ENCODE assay signal across 8 cellular contexts in genomic region chr11:63671322-63672155, GRCh38. TPM values are rescaled to one million over a fixed set of nuclear protein-coding genes. Genes with fewer than 3 reads are reported as not detected.
DNase-seq lines count a peak whose midpoint lies in the region; ATAC-seq, FAIRE-seq and TF ChIP-seq lines count a peak whose summit lies in the region.

Gene ATL3 (minus strand): TSS chr11:63671376. CDS start chr11:63671335, 41 bp downstream.

- FAIRE-seq in GM12891 (lab: Jason Lieb, UNC) = peak; percentile 90

- peak within 1 kb of the TSS; percentile 71 to 99 (median 93) for H3K4me3 ChIP-seq in heart right ventricle

- intact Hi-C loops in T-helper 1 cell treated with Interleukin-12 subunit alpha and Interleukin-12 subunit beta and Interleukin-4 antibody, amounts not matched to agents 30 ng/mL and 1 ng/mL, for 36 hours (cut with micrococcal nuclease) = loop anchor here (1.0 to 5.0 kb wide), 6 partner anchors 10 to 1879 kb away; partner anchors contain the start of genes FEN1, RTN3 and TMEM258
- intact Hi-C loops in heart right ventricle (cut with DNase I) = loop anchor here in 3 of 10 donors (2.0 to 5.0 kb wide), 2 partner anchors 66 to 67 kb away; no protein-coding TSS in a partner anchor
- intact Hi-C loops in posterior cingulate gyrus (cut with DNase I) = loop anchor here (1.0 to 2.0 kb wide), 2 partner anchors 10 to 67 kb away; partner anchors contain the start of gene RTN3

- H3K27ac ChIP-seq in heart right ventricle = peak within 1 kb of the TSS; percentile 95 to 100 (median 98)

- no peaks in the 10 kb centered on the region for H3K27me3 ChIP-seq in heart right ventricle

- TF ChIP-seq POLR2A in GM12891 (IDR thresholded peaks at IDR 0.05; ENCODE audit: low read depth, low read length) = no peak

- H3K36me3 Mint-ChIP-seq in type B pancreatic cell = peaks cover 3% of the 10 kb centered on the region

- no peaks in the 10 kb centered on the region for H3K9me3 Mint-ChIP-seq in type B pancreatic cell

- H3K4me1 ChIP-seq in heart right ventricle = peaks cover 0 to 61% (median 42%) of the 10 kb centered on the region in 9 donors

- H3K4me1 Mint-ChIP-seq in type B pancreatic cell (ENCODE audit: unreplicated experiment) = peaks cover 13% of the 10 kb centered on the region

- WGBS in heart right ventricle, 2 donors = 11% methylated on average over 69 of the region's 69 CpGs

- H3K9me3 ChIP-seq in heart right ventricle = no peaks in the 10 kb centered on the region

- peak within 1 kb of the TSS; percentile 74 for H3K27ac Mint-ChIP-seq in type B pancreatic cell

- peak within 1 kb of the TSS; percentile 86 for H3K4me3 Mint-ChIP-seq in type B pancreatic cell

- peaks cover 0 to 12% (median 0%) of the 10 kb centered on the region in 9 donors for H3K36me3 ChIP-seq in heart right ventricle

- TF ChIP-seq CTCF in heart right ventricle (IDR thresholded peaks at IDR 0.05) = peak in 4 of 9 donors; percentile 24 to 43 (median 34)
- TF ChIP-seq CTCF in type B pancreatic cell (conservative IDR thresholded peaks at IDR 0.05) = no peak

- peak; percentile 95 for DNase-seq in GM12891 (ENCODE audit: insufficient read length, low spot score)
- peak; percentile 83 for DNase-seq in NCI-H1436 (lab: John Stamatoyannopoulos, UW)
- DNase-seq in amniotic epithelial cell (ENCODE audit: low read depth) = peak; percentile 96
- DNase-seq in heart right ventricle = peak; percentile 97 to 98
- peak; percentile 96 to 99 (median 98) for DNase-seq in posterior cingulate gyrus
- DNase-seq in type B pancreatic cell (ENCODE audit: extremely low spot score, unreplicated experiment) = peak; percentile 92

- ATAC-seq in HG02840 (IDR thresholded peaks at IDR 0.05; ENCODE audit: low FRiP score, unreplicated experiment) (peak; percentile 84), heart right ventricle (peak; percentile 96 to 97 (median 97))

- H3K27me3 Mint-ChIP-seq in type B pancreatic cell = no peaks in the 10 kb centered on the region

TF ChIP-seq in GM12891, 5 proteins besides CTCF, POLR2A, EP300 and RAD21:
- TF ChIP-seq PAX5 (IDR thresholded peaks at IDR 0.05; ENCODE audit: insufficient read depth, low read length, severe bottlenecking) = no peak
- TF ChIP-seq SPI1 (IDR thresholded peaks at IDR 0.05; ENCODE audit: low read depth, low read length) = no peak
- 0 out of 2 replicates have a peak, but pooled peaks have one; percentile 21 for TF ChIP-seq POLR2AphosphoS5 (IDR thresholded peaks at IDR 0.05; ENCODE audit: low read depth, low read length)

RNA-seq across cellular contexts. Expression of gene ATL3, which starts in this region (rescaled TPM):
- polyA plus RNA-seq in GM12891 (2012; ENCODE audit: low read depth, missing spikeins) = 8.0 TPM
- total RNA-seq in T-helper 1 cell treated with Interleukin-12 subunit alpha and Interleukin-12 subunit beta and Interleukin-4 antibody, amounts not matched to agents 30 ng/mL and 1 ng/mL, for 36 hours = 31.1 and 33.0 TPM in 2 replicates
- 10 to 100 TPM in 8 of 10 donors, 1 to 10 TPM in 2; 8.5 to 22.2 (median 12.5) TPM for total RNA-seq in heart right ventricle
- polyA plus RNA-seq in heart right ventricle = 1 to 10 TPM; 5.9 to 7.3 TPM
- total RNA-seq in type B pancreatic cell (ENCODE audit: low replicate concordance) = 21.6 and 24.6 TPM in 2 replicates

Comparison
In these comparisons a context has a peak if more than half of its experiments do, and no peak if none do; other contexts are left out.
1. Peak in every context shown above with its lines: DNase-seq, ATAC-seq, H3K4me3 ChIP-seq and H3K27ac ChIP-seq.